8 cellular contexts compared by ENCODE assay signal in the genomic region with DNA sequence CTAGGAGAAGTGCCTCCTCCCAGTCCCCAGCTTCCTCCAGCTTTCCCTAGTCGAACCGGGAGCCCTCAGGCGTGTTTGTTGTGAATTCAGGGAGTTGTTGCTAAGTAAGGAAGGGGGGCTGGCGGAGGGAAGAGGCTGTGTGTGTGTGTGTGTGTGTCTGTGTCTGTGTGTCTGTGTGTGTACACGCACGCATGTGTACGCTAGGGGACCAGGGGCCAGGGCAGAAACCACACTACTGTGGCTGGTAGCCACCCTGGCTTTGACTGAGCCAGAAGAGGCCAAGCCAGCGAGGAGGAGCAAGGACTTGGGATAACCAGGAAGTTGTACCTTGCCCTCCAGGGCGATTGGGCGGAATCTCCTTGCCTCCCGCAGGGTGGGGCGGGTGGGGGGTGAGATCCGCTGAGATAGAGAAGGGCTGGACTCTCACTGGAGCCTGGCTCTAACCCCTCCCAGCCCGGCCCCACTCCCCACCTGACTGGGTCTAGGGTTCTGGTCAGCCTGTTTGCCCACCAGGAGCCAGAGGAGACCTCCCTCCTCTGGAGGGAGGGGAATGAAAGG. TPM values are rescaled to one million over a fixed set of nuclear protein-coding genes. Genes with fewer than 3 reads are reported as not detected.
A peak's percentile ranks its signal among the peaks of the same experiment; 100 is the strongest.
DNase-seq lines count a peak whose midpoint lies in the region; ATAC-seq and TF ChIP-seq lines count a peak whose summit lies in the region.

No MANE protein-coding gene starts in this region.

- intact Hi-C loops in mucosa of descending colon (cut with DNase I, micrococcal nuclease) (no loop called here), vagina (cut with DNase I) (no loop called here)

- WGBS in SK-N-SH (ENCODE audit: low lambda C conversion rate): 60% methylated on average over 13 of the region's 14 CpGs

- no peak for TF ChIP-seq EP300 in SK-N-SH (IDR thresholded peaks at IDR 0.05; ENCODE audit: borderline replicate concordance in 1 of 2, low read depth in 1 of 2, low read length in 1 of 2)

- peak; percentile 74 for DNase-seq in GM03348 (ENCODE audit: low spot score)
- DNase-seq in SK-N-SH: peak; percentile 53
- no peak for DNase-seq in effector memory CD4-positive, alpha-beta T cell
- peak; percentile 90 to 95 (median 94) for DNase-seq in mucosa of descending colon
- no peak for DNase-seq in vagina (ENCODE audit: extremely low spot score in 2 of 2)
- no peak for DNase-seq in GM19238 (ENCODE audit: insufficient read length, low spot score)

- H3K9me3 ChIP-seq in SK-N-SH (no peaks in the 10 kb centered on the region), mucosa of descending colon (no peaks in the 10 kb centered on the region), vagina (no peaks in the 10 kb centered on the region)
- H3K9me3 ChIP-seq in effector memory CD4-positive, alpha-beta T cell (ENCODE audit: control insufficient read depth, low read length): no peaks in the 10 kb centered on the region

- TF ChIP-seq RAD21 in SK-N-SH (IDR thresholded peaks at IDR 0.05; ENCODE audit: low read length): no peak

- H3K4me1 ChIP-seq in SK-N-SH (ENCODE audit: control insufficient read depth in 1 of 2, insufficient read depth in 2 of 2, low read depth in 1 of 2, low read length in 1 of 2) (peaks cover 82 to 93% of the 10 kb centered on the region in 2 experiments; a peak in 3 of 4 replicates), mucosa of descending colon (ENCODE audit: low read depth) (peaks cover 98% of the 10 kb centered on the region), vagina (peaks cover 100% of the 10 kb centered on the region)
- H3K4me1 ChIP-seq in effector memory CD4-positive, alpha-beta T cell (ENCODE audit: control insufficient read depth, insufficient read depth, low read length, poor library complexity, severe bottlenecking): peaks cover 91% of the 10 kb centered on the region

- H3K4me3 ChIP-seq in SK-N-SH (ENCODE audit: low read depth in 2 of 2, low read length in 1 of 2) (no peak overlapping the region), mucosa of descending colon (no peak overlapping the region), vagina (peak overlapping the region; percentile 49 to 100)
- peak overlapping the region; percentile 27 for H3K4me3 ChIP-seq in effector memory CD4-positive, alpha-beta T cell (ENCODE audit: insufficient read depth, low read depth, low read length, poor library complexity, severe bottlenecking)

- peaks cover 97% of the 10 kb centered on the region for H3K79me2 ChIP-seq in SK-N-SH (ENCODE audit: insufficient read depth)

- peak overlapping the region; percentile 73 for H3K4me2 ChIP-seq in SK-N-SH

- no peaks in the 10 kb centered on the region for H3K9me2 ChIP-seq in SK-N-SH

- H3K9ac ChIP-seq in SK-N-SH: peak overlapping the region; percentile 54

- H3K27me3 ChIP-seq in SK-N-SH (ENCODE audit: insufficient read depth) (no peaks in the 10 kb centered on the region), vagina (no peaks in the 10 kb centered on the region)
- no peaks in the 10 kb centered on the region for H3K27me3 ChIP-seq in effector memory CD4-positive, alpha-beta T cell (replicated peaks; ENCODE audit: control insufficient read depth, insufficient read depth, low read length, poor library complexity, severe bottlenecking)

- H3K27ac ChIP-seq in 22Rv1 (peak overlapping the region; percentile 98), SK-N-SH (ENCODE audit: low read depth in 2 of 2, low read length in 1 of 2) (peak overlapping the region; percentile 56 to 100), vagina (peak overlapping the region; percentile 96)
- peak overlapping the region; percentile 98 for H3K27ac ChIP-seq in effector memory CD4-positive, alpha-beta T cell (ENCODE audit: insufficient read depth, low read length, poor library complexity, severe bottlenecking)

- POLR2A ChIA-PET in SK-N-SH (lab: Yijun Ruan, JAX): no interaction called here

- TF ChIP-seq CTCF in 22Rv1 (IDR thresholded peaks at IDR 0.05) (0 out of 2 replicates have a peak, but pooled peaks have one; percentile 7), SK-N-SH (IDR thresholded peaks at IDR 0.05) (no peak), mucosa of descending colon (IDR thresholded peaks at IDR 0.05) (no peak), vagina (IDR thresholded peaks at IDR 0.05) (no peak)

- peaks cover 0 to 3% of the 10 kb centered on the region in 2 experiments for H3K36me3 ChIP-seq in SK-N-SH (replicated peaks in 1 of 2; ENCODE audit: control insufficient read depth in 1 of 2, insufficient read depth in 2 of 2, low read length in 1 of 2)
- H3K36me3 ChIP-seq in effector memory CD4-positive, alpha-beta T cell (ENCODE audit: control insufficient read depth, insufficient read depth, low read length): peaks cover 6% of the 10 kb centered on the region
- no peaks in the 10 kb centered on the region for H3K36me3 ChIP-seq in mucosa of descending colon (ENCODE audit: low read depth)
- no peaks in the 10 kb centered on the region for H3K36me3 ChIP-seq in vagina

- peak; percentile 65 for ATAC-seq in mucosa of descending colon
- ATAC-seq in GM21360 (IDR thresholded peaks at IDR 0.05; ENCODE audit: unreplicated experiment): no peak

- peaks cover 34% of the 10 kb centered on the region for H4K20me1 ChIP-seq in SK-N-SH (ENCODE audit: insufficient read depth)

- peaks cover 55% of the 10 kb centered on the region for H3F3A ChIP-seq in SK-N-SH (replicated peaks; ENCODE audit: insufficient read depth)

- CTCF ChIA-PET in SK-N-SH (lab: Yijun Ruan, JAX): no interaction called here

- H2AFZ ChIP-seq in SK-N-SH (ENCODE audit: low read depth): no peak overlapping the region

- TF ChIP-seq POLR2A in vagina (IDR thresholded peaks at IDR 0.05): peak in 1 of 2 donors; percentile 35

TF ChIP-seq in SK-N-SH, 30 proteins besides CTCF, POLR2A, EP300 and RAD21:
- TF ChIP-seq FOXJ3 (CRISPR knock-in tag; IDR thresholded peaks at IDR 0.05) (no peak), EZH2phosphoT487 (IDR thresholded peaks at IDR 0.05; ENCODE audit: borderline replicate concordance, low read depth) (no peak), TEAD4 (IDR thresholded peaks at IDR 0.05; ENCODE audit: borderline replicate concordance, insufficient read depth) (no peak), MEF2A (IDR thresholded peaks at IDR 0.05; ENCODE audit: borderline replicate concordance, low read depth) (no peak), TAF1 (IDR thresholded peaks at IDR 0.05; ENCODE audit: borderline replicate concordance, low read depth, low read length) (no peak), FOSL2 (IDR thresholded peaks at IDR 0.05; ENCODE audit: borderline replicate concordance, low read depth) (no peak), SMC3 (IDR thresholded peaks at IDR 0.05; ENCODE audit: low read depth, low read length) (no peak), ELF1 (IDR thresholded peaks at IDR 0.05) (0 out of 2 replicates have a peak, but pooled peaks have one; percentile 35), SIN3A (IDR thresholded peaks at IDR 0.05; ENCODE audit: borderline replicate concordance, low read depth, low read length) (0 out of 2 replicates have a peak, but pooled peaks have one; percentile 11), GATA2 (CRISPR knock-in tag; IDR thresholded peaks at IDR 0.05) (no peak)
- TF ChIP-seq, protein P1, sequence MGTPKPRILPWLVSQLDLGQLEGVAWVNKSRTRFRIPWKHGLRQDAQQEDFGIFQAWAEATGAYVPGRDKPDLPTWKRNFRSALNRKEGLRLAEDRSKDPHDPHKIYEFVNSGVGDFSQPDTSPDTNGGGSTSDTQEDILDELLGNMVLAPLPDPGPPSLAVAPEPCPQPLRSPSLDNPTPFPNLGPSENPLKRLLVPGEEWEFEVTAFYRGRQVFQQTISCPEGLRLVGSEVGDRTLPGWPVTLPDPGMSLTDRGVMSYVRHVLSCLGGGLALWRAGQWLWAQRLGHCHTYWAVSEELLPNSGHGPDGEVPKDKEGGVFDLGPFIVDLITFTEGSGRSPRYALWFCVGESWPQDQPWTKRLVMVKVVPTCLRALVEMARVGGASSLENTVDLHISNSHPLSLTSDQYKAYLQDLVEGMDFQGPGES (IDR thresholded peaks at IDR 0.05; ENCODE audit: low read depth, low read length): no peak

RNA-seq across cellular contexts. Expression of gene BCL9L, which starts 7.5 kb away (rescaled TPM):
- 4.5 and 12.1 TPM in 2 replicates for polyA plus RNA-seq in SK-N-SH (2012; rRNA removed)
- polyA plus RNA-seq in SK-N-SH (2012; cell fraction: cytosol; rRNA removed): 4.6 and 8.6 TPM in 2 replicates
- 21.7 and 24.0 TPM in 2 replicates for polyA plus RNA-seq in SK-N-SH (2012; cell fraction: nucleus; rRNA removed)
- total RNA-seq in mucosa of descending colon (10 to 100 TPM; 28.6 to 70.1 (median 41.7) TPM), vagina (30.0 TPM)

RNA-seq across cellular contexts. Expression of gene CXCR5, which starts 34.5 kb away (rescaled TPM):
- polyA plus RNA-seq in SK-N-SH (2012; rRNA removed): 0.02 TPM in 1 of 2 replicates, not detected in the other
- not detected in 2 replicates for polyA plus RNA-seq in SK-N-SH (2012; cell fraction: cytosol; rRNA removed)
- polyA plus RNA-seq in SK-N-SH (2012; cell fraction: nucleus; rRNA removed): not detected in 2 replicates
- under 1 TPM in 2 of 3 donors, not detected in 1; 0.12 to 0.23 TPM for total RNA-seq in mucosa of descending colon
- total RNA-seq in vagina: not detected

RNA-seq across cellular contexts. Expression of gene UPK2, which starts 37.9 kb away (rescaled TPM):
- polyA plus RNA-seq in SK-N-SH (2012; rRNA removed): 0.15 and 0.21 TPM in 2 replicates
- 0.13 and 0.16 TPM in 2 replicates for polyA plus RNA-seq in SK-N-SH (2012; cell fraction: cytosol; rRNA removed)
- polyA plus RNA-seq in SK-N-SH (2012; cell fraction: nucleus; rRNA removed): 0.14 and 0.38 TPM in 2 replicates
- total RNA-seq in mucosa of descending colon (not detected), vagina (not detected)

RNA-seq across cellular contexts. Expression of gene FOXR1, which starts 53.4 kb away (rescaled TPM):
- not detected in 2 replicates for polyA plus RNA-seq in SK-N-SH (2012; rRNA removed)
- polyA plus RNA-seq in SK-N-SH (2012; cell fraction: cytosol; rRNA removed): not detected in 2 replicates
- polyA plus RNA-seq in SK-N-SH (2012; cell fraction: nucleus; rRNA removed): not detected in 2 replicates
- total RNA-seq in mucosa of descending colon: not detected
- total RNA-seq in vagina: not detected

Comparison
In these comparisons a context has a peak if more than half of its experiments do, and no peak if none do; other contexts are left out.
1. DNase-seq: peak in GM03348 (single experiment), SK-N-SH (single experiment) and mucosa of descending colon (3 of 3); none in effector memory CD4-positive, alpha-beta T cell (0 of 3), vagina (0 of 2) and GM19238 (single experiment).
2. H3K4me3 ChIP-seq: peak in effector memory CD4-positive, alpha-beta T cell (single experiment) and vagina (2 of 2); none in SK-N-SH (0 of 2) and mucosa of descending colon (single experiment).
3. Peak in every context shown above with its lines, with median percentiles within 50 percentile points of each other: H3K27ac ChIP-seq.